8 cellular contexts compared by ENCODE assay signal in the genomic region with DNA sequence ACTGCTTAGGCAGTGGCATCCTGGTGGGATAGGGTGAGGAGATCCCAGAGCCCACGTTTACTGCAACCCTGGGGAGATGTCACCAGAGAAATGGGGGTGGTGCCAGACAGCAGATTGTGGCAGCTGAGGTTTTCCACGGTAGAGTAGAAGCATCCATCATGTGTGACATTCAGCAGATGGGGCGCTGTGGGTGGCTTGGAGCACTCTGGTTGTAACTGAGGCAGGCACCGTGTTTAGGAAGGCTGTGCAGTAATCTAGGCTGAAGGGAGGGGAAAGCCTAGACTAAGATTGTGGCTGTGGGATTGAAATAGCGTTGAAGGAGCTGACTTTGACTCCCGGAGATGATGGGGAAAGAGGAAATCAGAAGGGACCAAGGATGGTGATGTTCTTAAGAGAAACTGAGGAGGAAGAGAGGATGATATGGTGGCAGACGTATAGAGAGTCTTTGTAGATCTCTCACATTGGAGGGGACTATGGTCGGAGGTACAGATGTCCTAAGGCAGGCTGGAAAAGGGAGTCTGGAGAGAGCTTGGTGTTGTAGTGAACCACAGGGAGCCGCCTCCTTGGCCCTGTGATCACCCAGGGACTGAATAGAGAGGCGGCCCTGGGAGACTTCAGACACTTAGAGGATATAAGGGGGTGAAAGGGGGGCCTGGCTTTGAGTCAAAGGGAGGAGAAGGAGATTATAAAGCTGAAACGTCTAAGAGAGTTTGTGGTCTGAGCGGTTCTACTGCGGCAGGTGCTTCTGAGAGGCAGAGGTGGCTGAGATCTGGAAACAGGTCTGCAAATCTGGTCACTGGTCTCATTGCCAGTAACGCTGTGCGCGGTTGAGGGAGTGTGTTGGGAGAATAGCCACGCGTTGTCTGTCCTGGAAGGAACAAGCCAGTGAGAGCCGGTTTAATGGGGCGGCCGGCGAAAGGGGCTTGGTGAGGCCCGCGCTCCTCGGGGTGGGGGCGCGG. TPM values are rescaled to one million over a fixed set of nuclear protein-coding genes. Genes with fewer than 3 reads are reported as not detected.
DNase-seq lines count a peak whose midpoint lies in the region; ATAC-seq and TF ChIP-seq lines count a peak whose summit lies in the region.

No MANE protein-coding gene starts in this region.

- H3K9me3 Mint-ChIP-seq in immature natural killer cell, result no peaks in the 10 kb centered on the region

- H3K4me3 ChIP-seq in OCI-LY3 (ENCODE audit: low read length), result peak overlapping the region; percentile 55

- DNase-seq in immature natural killer cell (peak; percentile 20 to 27 (median 21)), GDM1 (lab: John Stamatoyannopoulos, UW) (no peak), globus pallidus (ENCODE audit: low spot score) (no peak)
- peak; percentile 7 to 13 for DNase-seq in stimulated activated CD4-positive, alpha-beta T cell treated with anti-CD3 and anti-CD28 coated beads, Interleukin-12 subunit alpha, Interleukin-12 subunit beta, amount 100 ng/mL, for 24 hours (ENCODE audit: low read depth in 2 of 2)

- TF ChIP-seq CTCF in C4-2B (conservative IDR thresholded peaks at IDR 0.05) (no peak), OCI-LY3 (IDR thresholded peaks at IDR 0.05; ENCODE audit: low read depth, low read length) (no peak)

- H3K27ac ChIP-seq in C4-2B, result peak overlapping the region; percentile 72
- no peak overlapping the region for H3K27ac ChIP-seq in OCI-LY3 (ENCODE audit: low read length)
- H3K27ac ChIP-seq in adipose tissue (ENCODE audit: low read depth, low read length), result peak overlapping the region; percentile 2

- 6 to 13% (median 7%) methylated on average over 27 of the region's 27 CpGs for WGBS in adipose tissue, 3 donors

- peak; percentile 12 for ATAC-seq in GM21529 (IDR thresholded peaks at IDR 0.05; ENCODE audit: unreplicated experiment)

- H3K4me2 ChIP-seq in OCI-LY3 (ENCODE audit: low read length), result peak overlapping the region; percentile 53

- H3K4me3 Mint-ChIP-seq in immature natural killer cell, result peak overlapping the region; percentile 80 to 99 (median 96)

- no peaks in the 10 kb centered on the region for H3K4me1 ChIP-seq in OCI-LY3 (ENCODE audit: low read length)

- H3K36me3 Mint-ChIP-seq in immature natural killer cell, result no peaks in the 10 kb centered on the region

- H2AFZ ChIP-seq in OCI-LY3 (ENCODE audit: low read depth, low read length), result no peak overlapping the region

- peaks cover 73 to 79% of the 10 kb centered on the region in 2 donors for H3K4me1 Mint-ChIP-seq in immature natural killer cell

- H3K9ac ChIP-seq in OCI-LY3 (ENCODE audit: low read length), result no peak overlapping the region

- peak overlapping the region; percentile 47 to 97 (median 87) for H3K27ac Mint-ChIP-seq in immature natural killer cell

- no peaks in the 10 kb centered on the region for H4K20me1 ChIP-seq in OCI-LY3 (ENCODE audit: insufficient read depth, low read length)

- H3K36me3 ChIP-seq in OCI-LY3 (replicated peaks; ENCODE audit: low read depth, low read length), result no peaks in the 10 kb centered on the region

- peaks cover 14% of the 10 kb centered on the region; the same call in 1 of the 2 replicates for H3K27me3 ChIP-seq in OCI-LY3 (ENCODE audit: low read depth, low read length)

- no peaks in the 10 kb centered on the region for H3K79me2 ChIP-seq in OCI-LY3 (ENCODE audit: low read length)

- peaks cover 2 to 6% (median 5%) of the 10 kb centered on the region in 3 donors for H3K27me3 Mint-ChIP-seq in immature natural killer cell (ENCODE audit: low read depth in 3 of 3)

- no peaks in the 10 kb centered on the region for H3K9me3 ChIP-seq in OCI-LY3 (ENCODE audit: insufficient read depth, low read length)

RNA-seq across cellular contexts. Expression of gene MICA, which starts 0.8 kb away (rescaled TPM):
- polyA plus RNA-seq in adipose tissue (10 to 100 TPM; 12.0 to 14.8 (median 14.3) TPM), immature natural killer cell (1 to 10 TPM; 5.7 to 6.9 (median 6.4) TPM)

RNA-seq across cellular contexts. Expression of gene HLA-B, which starts 45.6 kb away (rescaled TPM):
- polyA plus RNA-seq in adipose tissue (1,000 to 10,000 TPM in 1 of 3 donors, 100 to 1,000 TPM in 2; 379 to 1,027 (median 723) TPM), immature natural killer cell (over 10,000 TPM in 2 of 3 donors, 1,000 to 10,000 TPM in 1; 9,643 to 11,927 (median 10,594) TPM)

Comparison
In these comparisons a context has a peak if more than half of its experiments do, and no peak if none do; other contexts are left out.
1. DNase-seq: peak in immature natural killer cell (3 of 3) and stimulated activated CD4-positive, alpha-beta T cell treated with anti-CD3 and anti-CD28 coated beads, Interleukin-12 subunit alpha, Interleukin-12 subunit beta, amount 100 ng/mL, for 24 hours (2 of 2); none in GDM1 (single experiment) and globus pallidus (single experiment).
2. RNA of gene HLA-B, which starts 45.6 kb away (polyA plus RNA-seq): 9,643 to 11,927 TPM in immature natural killer cell; 379 to 1,027 TPM in adipose tissue; every median in the first group is over 4 times any median in the second.